18 cellular contexts compared by ENCODE assay signal in the genomic region with DNA sequence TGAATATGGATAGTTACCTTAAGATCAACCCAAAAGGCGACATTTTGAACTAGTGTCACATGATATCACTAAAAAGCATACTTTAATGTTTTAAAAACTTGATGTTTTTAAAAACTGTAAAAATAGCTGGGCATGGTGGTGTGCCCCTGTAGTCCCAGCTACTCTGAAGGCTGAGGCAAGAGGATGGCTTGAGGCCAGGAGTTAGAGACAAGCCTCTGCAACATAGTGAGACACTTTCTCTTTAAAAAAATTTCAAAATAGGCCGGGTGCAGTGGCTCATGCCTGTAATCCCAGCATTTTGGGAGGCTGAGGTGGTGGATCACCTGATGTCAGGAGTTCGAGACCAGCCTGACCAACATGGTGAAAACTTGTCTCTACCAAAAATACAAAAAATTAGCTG.
DNase-seq lines count a peak whose midpoint lies in the region; FAIRE-seq and TF ChIP-seq lines count a peak whose summit lies in the region.
"Had no signal": no experiment of that assay in that cellular context is flagged by ENCODE, and none has a peak within 500 bp of the region (broad histone marks: within the 10 kb centered on the region; RNA-seq: fewer than 3 reads in every experiment).

No MANE protein-coding gene starts in this region.

- H3K27ac Mint-ChIP-seq in MCF 10A (ENCODE audit: low read depth, unreplicated experiment) (no peak overlapping the region), chondrocyte (ENCODE audit: unreplicated experiment) (peak overlapping the region; percentile 92)
- no peak overlapping the region for H3K27ac Mint-ChIP-seq in CD4-positive, alpha-beta memory T cell
- H3K27ac Mint-ChIP-seq: B cell, GM23338 had no signal

- no peaks in the 10 kb centered on the region for H3K4me1 ChIP-seq in mammary epithelial cell (ENCODE audit: insufficient read depth, low read length)
- H3K4me1 ChIP-seq in CD4-positive, alpha-beta memory T cell (ENCODE audit: insufficient read depth, low read length): no peaks in the 10 kb centered on the region
- peaks cover 0 to 2% of the 10 kb centered on the region in 2 experiments for H3K4me1 ChIP-seq in trophoblast cell (ENCODE audit: control insufficient read depth in 1 of 2, insufficient read depth in 2 of 2, low read length in 2 of 2)
- H3K4me1 ChIP-seq: Caco-2 had no signal

- peak; percentile 33 for DNase-seq in MCF 10A (ENCODE audit: unreplicated experiment)
- no peak for DNase-seq in mammary epithelial cell
- DNase-seq in chondrocyte (ENCODE audit: low spot score): no peak
- DNase-seq in fibroblast of peridontal ligament (ENCODE audit: extremely low read depth): peak; percentile 35
- DNase-seq in GM19239 (ENCODE audit: insufficient read length, low spot score): no peak
- no peak for DNase-seq in CD4-positive, alpha-beta memory T cell
- no peak for DNase-seq in trophoblast cell
- DNase-seq in Ammon's horn (ENCODE audit: low spot score): no peak
- DNase-seq: 8988T; Caco-2; CD4-positive, CD25-positive, alpha-beta regulatory T cell; HCEC 1CT had no signal

- 59% methylated on average over 3 of the region's 3 CpGs for WGBS in mammary epithelial cell (ENCODE audit: low coverage, missing lambda C conversion rate)
- WGBS in trophoblast cell (ENCODE audit: extremely low coverage, insufficient coverage, insufficient read length): no CpG with 5 or more reads among the region's 3 CpGs

- peaks cover 1% of the 10 kb centered on the region for H3K27me3 ChIP-seq in mammary epithelial cell (ENCODE audit: insufficient read depth, low read length)
- no peaks in the 10 kb centered on the region for H3K27me3 ChIP-seq in CD4-positive, alpha-beta memory T cell (ENCODE audit: insufficient read depth, low read length)
- no peaks in the 10 kb centered on the region for H3K27me3 ChIP-seq in trophoblast cell (ENCODE audit: insufficient read depth, low read length)
- H3K27me3 ChIP-seq: BLaER1 treated with 17β-estradiol and CSF1 and Interleukin-3, amounts not matched to agents 10 nM and 100 nM had no signal

- in situ Hi-C loops in mammary epithelial cell (cut with MboI; ENCODE audit: low sequenced_read_pairs in 2 of 2): no loop called here

- H3K9me3 ChIP-seq in mammary epithelial cell (replicated peaks; ENCODE audit: insufficient read depth, low read length): no peaks in the 10 kb centered on the region
- no peaks in the 10 kb centered on the region for H3K9me3 ChIP-seq in CD4-positive, alpha-beta memory T cell (ENCODE audit: control insufficient read depth in 1 of 2, low read length in 2 of 2)
- H3K9me3 ChIP-seq in trophoblast cell (ENCODE audit: insufficient read depth, low read depth, low read length): no peaks in the 10 kb centered on the region
- H3K9me3 ChIP-seq: Caco-2 had no signal

- no peak overlapping the region for H3K4ac ChIP-seq in trophoblast cell (ENCODE audit: low read depth, low read length)

- TF ChIP-seq CTCF in MCF 10A (IDR thresholded peaks at IDR 0.05; ENCODE audit: unreplicated experiment) (no peak), mammary epithelial cell (conservative IDR thresholded peaks at IDR 0.05 in 1 of 2, IDR thresholded peaks at IDR 0.05 in 1 of 2; ENCODE audit: extremely low read depth in 1 of 2, insufficient read depth in 1 of 2, low read depth in 1 of 2, low read length in 2 of 2) (no peak), chondrocyte (IDR thresholded peaks at IDR 0.05) (no peak)

- H2BK5ac ChIP-seq in trophoblast cell (ENCODE audit: low read depth, low read length, poor library complexity): no peak overlapping the region

- POLR2A ChIA-PET in MCF 10A (lab: Yijun Ruan, JAX): no interaction called here
- POLR2A ChIA-PET in CD4-positive, alpha-beta memory T cell (lab: Charles Lee; ENCODE audit: partially characterized antibody): no interaction called here

- H3K36me3 ChIP-seq in mammary epithelial cell (ENCODE audit: insufficient read depth, low read length) (no peaks in the 10 kb centered on the region), trophoblast cell (ENCODE audit: control insufficient read depth in 1 of 2, insufficient read depth in 2 of 2, low read length in 2 of 2) (no peaks in the 10 kb centered on the region)
- H3K36me3 ChIP-seq in CD4-positive, alpha-beta memory T cell (ENCODE audit: insufficient read depth, low read length): no peaks in the 10 kb centered on the region
- H3K36me3 ChIP-seq: BLaER1 treated with 17β-estradiol and CSF1 and Interleukin-3, amounts not matched to agents 10 nM and 100 nM had no signal

- H3K18ac ChIP-seq in trophoblast cell (ENCODE audit: low read length): no peak overlapping the region

- H2AFZ ChIP-seq in mammary epithelial cell (ENCODE audit: low read depth, low read length) (no peak overlapping the region), trophoblast cell (ENCODE audit: insufficient read depth, low read length, poor library complexity) (no peak overlapping the region)

- H3K79me1 ChIP-seq in trophoblast cell (ENCODE audit: low read length): no peaks in the 10 kb centered on the region

- H3K4me1 Mint-ChIP-seq in MCF 10A (ENCODE audit: insufficient read depth, unreplicated experiment) (no peaks in the 10 kb centered on the region), chondrocyte (ENCODE audit: low read depth) (peaks cover 63% of the 10 kb centered on the region)
- no peaks in the 10 kb centered on the region for H3K4me1 Mint-ChIP-seq in CD4-positive, alpha-beta memory T cell
- H3K4me1 Mint-ChIP-seq: B cell; CD4-positive, CD25-positive, alpha-beta regulatory T cell; GM23338 had no signal

- H4K91ac ChIP-seq in trophoblast cell (ENCODE audit: low read depth, low read length): no peak overlapping the region

- BruUV-seq in MCF 10A (replicated peaks; lab: Mats Ljungman, UMichigan) (no TSS peak), mammary epithelial cell (replicated peaks; lab: Mats Ljungman, UMichigan) (no TSS peak)

- H2AK5ac ChIP-seq in trophoblast cell (ENCODE audit: low read length): no peak overlapping the region

- CTCF ChIA-PET in MCF 10A (lab: Yijun Ruan, JAX): interaction anchor here (0.6 to 0.7 kb wide), 2 partner anchors 144 to 961 kb away, joined by 3 to 4 read pairs; no protein-coding TSS in a partner anchor
- CTCF ChIA-PET in mammary epithelial cell (lab: Charles Lee; ENCODE audit: low non-redundant PET): no interaction called here
- CTCF ChIA-PET in CD4-positive, alpha-beta memory T cell (lab: Charles Lee; ENCODE audit: partially characterized antibody): no interaction called here

- H3K27ac ChIP-seq in mammary epithelial cell (ENCODE audit: insufficient read depth, low read depth, low read length): no peak overlapping the region
- H3K27ac ChIP-seq in CD4-positive, alpha-beta memory T cell (ENCODE audit: low read depth, low read length): no peak overlapping the region
- no peak overlapping the region for H3K27ac ChIP-seq in trophoblast cell (ENCODE audit: low read depth, low read length)
- H3K27ac ChIP-seq: BLaER1 treated with 17β-estradiol and CSF1 and Interleukin-3, amounts not matched to agents 10 nM and 100 nM had no signal

- H3K79me2 ChIP-seq in mammary epithelial cell (ENCODE audit: insufficient read depth, low read length): no peaks in the 10 kb centered on the region
- no peaks in the 10 kb centered on the region for H3K79me2 ChIP-seq in trophoblast cell (ENCODE audit: control insufficient read depth, insufficient read depth, low read length, poor library complexity)

- H3K4me2 ChIP-seq in mammary epithelial cell (ENCODE audit: insufficient read depth, low read depth, low read length) (no peak overlapping the region), trophoblast cell (ENCODE audit: low read length) (no peak overlapping the region)
- H3K4me2 ChIP-seq: BLaER1 treated with 17β-estradiol and CSF1 and Interleukin-3, amounts not matched to agents 10 nM and 100 nM; GM23338 had no signal

- no peak overlapping the region for H2BK120ac ChIP-seq in trophoblast cell (ENCODE audit: insufficient read depth, low read length, poor library complexity)

- dilution Hi-C loops in mammary epithelial cell (cut with HindIII; ENCODE audit: low sequenced_read_pairs): no loop called here

- no peak overlapping the region for H3K23ac ChIP-seq in trophoblast cell (ENCODE audit: low read length)

- intact Hi-C loops in MCF 10A (cut with micrococcal nuclease) (no loop called here), mammary epithelial cell (cut with micrococcal nuclease) (no loop called here)
- intact Hi-C loops in CD4-positive, alpha-beta memory T cell (cut with micrococcal nuclease): no loop called here

- H4K8ac ChIP-seq in trophoblast cell (ENCODE audit: low read depth, low read length): no peak overlapping the region

- H3K9me3 Mint-ChIP-seq in MCF 10A (ENCODE audit: unreplicated experiment) (no peaks in the 10 kb centered on the region), chondrocyte (ENCODE audit: low read depth) (peaks cover 3% of the 10 kb centered on the region)
- peaks cover 0 to 5% (median 0%) of the 10 kb centered on the region in 8 donors for H3K9me3 Mint-ChIP-seq in CD4-positive, alpha-beta memory T cell
- H3K9me3 Mint-ChIP-seq: GM23338 had no signal

- no peak overlapping the region for H3K4me3 ChIP-seq in mammary epithelial cell (replicated peaks in 1 of 3; ENCODE audit: insufficient read depth in 1 of 3, low read depth in 2 of 3, low read length in 3 of 3)
- no peak overlapping the region for H3K4me3 ChIP-seq in CD4-positive, alpha-beta memory T cell (ENCODE audit: low read length in 2 of 2)
- H3K4me3 ChIP-seq in trophoblast cell (ENCODE audit: low read depth, low read length): no peak overlapping the region
- H3K4me3 ChIP-seq: BLaER1 treated with 17β-estradiol and CSF1 and Interleukin-3, amounts not matched to agents 10 nM and 100 nM; GM23338 had no signal

- H3K36me3 Mint-ChIP-seq in MCF 10A (ENCODE audit: insufficient read depth, unreplicated experiment): no peaks in the 10 kb centered on the region
- H3K36me3 Mint-ChIP-seq in chondrocyte (ENCODE audit: low read depth): peaks cover 2% of the 10 kb centered on the region
- H3K36me3 Mint-ChIP-seq in CD4-positive, alpha-beta memory T cell: no peaks in the 10 kb centered on the region
- H3K36me3 Mint-ChIP-seq: CD4-positive, CD25-positive, alpha-beta regulatory T cell had no signal

- no peak overlapping the region for H3K4me3 Mint-ChIP-seq in MCF 10A (ENCODE audit: unreplicated experiment)
- H3K4me3 Mint-ChIP-seq in chondrocyte (ENCODE audit: unreplicated experiment): no peak overlapping the region
- H3K4me3 Mint-ChIP-seq in CD4-positive, alpha-beta memory T cell: no peak overlapping the region
- H3K4me3 Mint-ChIP-seq: B cell; CD4-positive, CD25-positive, alpha-beta regulatory T cell; GM23338 had no signal

- no peaks in the 10 kb centered on the region for H3K27me3 Mint-ChIP-seq in MCF 10A (ENCODE audit: insufficient read depth, unreplicated experiment)
- H3K27me3 Mint-ChIP-seq in chondrocyte (ENCODE audit: low read depth): no peaks in the 10 kb centered on the region
- H3K27me3 Mint-ChIP-seq in CD4-positive, alpha-beta memory T cell: peaks cover 0 to 2% of the 10 kb centered on the region in 2 donors
- H3K27me3 Mint-ChIP-seq: B cell; CD4-positive, CD25-positive, alpha-beta regulatory T cell had no signal

- no peak overlapping the region for H4K12ac ChIP-seq in trophoblast cell (ENCODE audit: low read depth, low read length)

- no peak overlapping the region for H3K14ac ChIP-seq in trophoblast cell (ENCODE audit: low read length)

- no peak overlapping the region for H2BK12ac ChIP-seq in trophoblast cell (ENCODE audit: low read length)

- H3K9ac ChIP-seq in mammary epithelial cell (ENCODE audit: insufficient read depth, low read length) (no peak overlapping the region), trophoblast cell (ENCODE audit: low read length) (no peak overlapping the region)
- H3K9ac ChIP-seq: BLaER1 treated with 17β-estradiol and CSF1 and Interleukin-3, amounts not matched to agents 10 nM and 100 nM had no signal

- H4K20me1 ChIP-seq in mammary epithelial cell (ENCODE audit: insufficient read depth, low read length): no peaks in the 10 kb centered on the region
- H4K20me1 ChIP-seq: BLaER1 treated with 17β-estradiol and CSF1 and Interleukin-3, amounts not matched to agents 10 nM and 100 nM had no signal

- FAIRE-seq in GM19239 (lab: Jason Lieb, UNC): no peak
- FAIRE-seq: D721Med, G401.6, GM12891 had no signal

Comparison
In these comparisons a context has a peak if more than half of its experiments do, and no peak if none do; other contexts are left out.
1. DNase-seq: peak in MCF 10A (single experiment) and fibroblast of peridontal ligament (single experiment); none in mammary epithelial cell (single experiment), chondrocyte (single experiment), GM19239 (single experiment), CD4-positive, alpha-beta memory T cell (0 of 5), trophoblast cell (0 of 2) and Ammon's horn (single experiment).